ENCODE assay signal across 22 cellular contexts in the genomic region with DNA sequence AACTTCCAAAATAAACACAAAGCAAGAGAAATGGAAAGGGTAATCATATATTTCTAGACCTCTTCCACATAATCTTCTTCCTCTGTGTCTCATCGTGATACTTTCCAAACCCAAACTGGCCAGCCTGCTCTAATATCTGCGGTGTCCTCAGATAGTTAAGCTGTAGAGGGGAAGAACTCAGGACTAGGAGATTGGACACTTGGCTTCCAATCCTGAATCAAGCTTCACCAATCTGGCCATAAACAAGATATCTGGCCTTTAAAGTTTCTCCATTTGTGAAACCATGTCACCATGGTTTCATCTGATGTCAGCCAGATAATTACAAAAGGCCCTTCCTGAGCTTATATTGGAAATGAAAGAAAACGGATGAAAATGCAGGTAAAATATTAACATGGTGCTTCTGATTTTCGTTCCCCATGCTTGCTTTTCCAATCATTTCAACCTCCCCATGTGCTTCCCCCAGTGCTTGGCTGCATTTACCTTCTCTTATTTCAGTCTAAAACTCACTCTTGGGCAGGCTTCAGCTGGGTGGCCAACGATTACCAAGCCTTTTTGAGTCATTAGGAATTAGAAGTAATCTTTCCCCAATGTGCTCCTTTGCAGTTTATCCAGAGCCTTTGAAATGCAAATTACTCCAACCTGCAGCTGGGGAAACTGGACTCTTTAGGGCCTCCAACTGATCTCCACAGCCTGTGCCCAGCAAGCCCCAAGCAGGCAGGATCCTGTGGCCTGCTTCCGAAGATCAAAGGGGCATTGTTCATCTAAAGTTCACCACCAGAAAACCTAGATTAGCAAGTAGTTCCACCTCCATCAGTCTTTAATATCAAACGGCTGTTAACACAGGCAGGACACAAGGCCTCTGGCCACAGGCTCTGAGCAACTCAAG. TPM values are rescaled to one million over a fixed set of nuclear protein-coding genes. Genes with fewer than 3 reads are reported as not detected.
DNase-seq lines count a peak whose midpoint lies in the region; ATAC-seq and TF ChIP-seq lines count a peak whose summit lies in the region.
"Had no signal": no experiment of that assay in that cellular context is flagged by ENCODE, and none has a peak within 500 bp of the region (broad histone marks: within the 10 kb centered on the region; RNA-seq: fewer than 3 reads in every experiment).

No MANE protein-coding gene starts in this region.

- H3K4me3 ChIP-seq in NT2/D1 (ENCODE audit: insufficient read length, low read depth): no peak overlapping the region
- H3K4me3 ChIP-seq: Peyer's patch, SK-N-MC had no signal

- peak; percentile 74 for DNase-seq in ELF-1 (ENCODE audit: low read depth, low spot score)
- peak; percentile 28 for DNase-seq in NT2/D1 (ENCODE audit: low read depth, low spot score)
- no peak for DNase-seq in neural crest cell (ENCODE audit: low read depth, low spot score)
- no peak for DNase-seq in endothelial cell (ENCODE audit: low spot score)
- DNase-seq in globus pallidus (ENCODE audit: low spot score): no peak
- DNase-seq: Caco-2; CD8-positive, alpha-beta T cell; GDM1; KBM-7; MV-4-11; NCI-H2029; NCI-H446; NCI-H69; OCI-M1; Peyer's patch; SHP77 treated with DMSO at 0.1 percent for 48 hours had no signal

- H3K4me3 Mint-ChIP-seq in neural crest cell: no peak overlapping the region
- no peak overlapping the region for H3K4me3 Mint-ChIP-seq in endothelial cell (ENCODE audit: unreplicated experiment)
- H3K4me3 Mint-ChIP-seq: B cell; CD8-positive, alpha-beta T cell had no signal

- H3K4me1 ChIP-seq in NT2/D1 (ENCODE audit: insufficient read depth, insufficient read length): peaks cover 6% of the 10 kb centered on the region
- H3K4me1 ChIP-seq: Peyer's patch had no signal

- ATAC-seq in esophagus mucosa: peak; percentile 50
- ATAC-seq in HG03196 (IDR thresholded peaks at IDR 0.05; ENCODE audit: unreplicated experiment): no peak
- ATAC-seq: CD8-positive, alpha-beta T cell had no signal

- H3K9me3 Mint-ChIP-seq in neural crest cell (peaks cover 19% of the 10 kb centered on the region), endothelial cell (ENCODE audit: unreplicated experiment) (peaks cover 7% of the 10 kb centered on the region)

- H3K27ac Mint-ChIP-seq in neural crest cell (ENCODE audit: unreplicated experiment): peak overlapping the region; percentile 85
- H3K27ac Mint-ChIP-seq in endothelial cell (ENCODE audit: unreplicated experiment): no peak overlapping the region
- H3K27ac Mint-ChIP-seq: B cell; CD8-positive, alpha-beta T cell had no signal

- H3K36me3 Mint-ChIP-seq in neural crest cell (ENCODE audit: low read depth): peaks cover 15% of the 10 kb centered on the region
- H3K36me3 Mint-ChIP-seq in endothelial cell (ENCODE audit: low read depth, unreplicated experiment): no peaks in the 10 kb centered on the region
- H3K36me3 Mint-ChIP-seq: CD8-positive, alpha-beta T cell had no signal

- TF ChIP-seq CTCF in neural crest cell (conservative IDR thresholded peaks at IDR 0.05): no peak
- no peak for TF ChIP-seq CTCF in endothelial cell (IDR thresholded peaks at IDR 0.05; ENCODE audit: unreplicated experiment)

- H3K27me3 Mint-ChIP-seq in neural crest cell (ENCODE audit: low read depth) (no peaks in the 10 kb centered on the region), endothelial cell (ENCODE audit: unreplicated experiment) (peaks cover 1% of the 10 kb centered on the region)
- H3K27me3 Mint-ChIP-seq: B cell had no signal

- H3K36me3 ChIP-seq in NT2/D1 (ENCODE audit: insufficient read depth, insufficient read length, low read length): no peaks in the 10 kb centered on the region
- H3K36me3 ChIP-seq: Peyer's patch had no signal

- H3K9ac ChIP-seq in NT2/D1 (ENCODE audit: insufficient read length, low read depth): no peak overlapping the region

- H3K9me3 ChIP-seq in NT2/D1 (ENCODE audit: insufficient read depth, low read length): peaks cover 12% of the 10 kb centered on the region; the same call in 1 of the 2 replicates
- H3K9me3 ChIP-seq: Peyer's patch had no signal

- H3K27me3 ChIP-seq in NT2/D1 (ENCODE audit: insufficient read depth, insufficient read length): no peaks in the 10 kb centered on the region
- H3K27me3 ChIP-seq: Peyer's patch had no signal

- peaks cover 48% of the 10 kb centered on the region for H3K4me1 Mint-ChIP-seq in neural crest cell
- H3K4me1 Mint-ChIP-seq in endothelial cell (ENCODE audit: unreplicated experiment): peaks cover 13% of the 10 kb centered on the region
- H3K4me1 Mint-ChIP-seq: B cell had no signal

RNA-seq across cellular contexts. Expression of gene MYCN, which starts 44.5 kb away (rescaled TPM):
- total RNA-seq in esophagus mucosa (0.20 TPM), neural crest cell (144 and 149 TPM in 2 replicates), endothelial cell (ENCODE audit: unreplicated experiment) (8.5 TPM)
- total RNA-seq: B cell; CD8-positive, alpha-beta T cell; LHCN-M2; MCF 10A had no signal

Comparison
In these comparisons a context has a peak if more than half of its experiments do, and no peak if none do; other contexts are left out.
1. DNase-seq: peak in ELF-1 (single experiment) and NT2/D1 (single experiment); none in neural crest cell (single experiment), endothelial cell (single experiment) and globus pallidus (single experiment).
2. RNA of gene MYCN, which starts 44.5 kb away (total RNA-seq): 144 to 149 TPM in neural crest cell; 8.5 TPM in endothelial cell (single experiment) and 0.20 TPM in esophagus mucosa (single experiment); every median in the first group is over 10 times any median in the second.